Comparison of ENCODE assay signal across 39 cellular contexts in the genomic region with DNA sequence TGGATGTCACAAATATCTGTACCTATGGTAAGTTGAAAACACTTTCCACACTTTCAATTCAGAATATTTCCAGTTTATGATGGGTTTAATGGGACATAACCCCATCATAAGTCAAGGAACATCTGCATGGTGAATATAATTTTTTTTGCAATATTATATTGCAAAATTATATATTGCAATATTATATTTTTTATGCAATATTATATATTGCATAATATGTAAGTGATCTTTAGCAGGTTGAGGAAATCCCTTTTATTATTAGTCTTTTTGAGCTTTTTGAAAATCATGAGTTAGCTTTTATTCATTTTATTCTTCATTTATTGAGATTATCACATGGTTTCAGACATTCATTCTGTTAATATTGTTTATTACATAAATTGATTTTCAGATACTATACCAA.
"Had no signal": no experiment of that assay in that cellular context is flagged by ENCODE, and none has a peak within 500 bp of the region (broad histone marks: within the 10 kb centered on the region; RNA-seq: fewer than 3 reads in every experiment).

No MANE protein-coding gene starts in this region.

- H3K4me3 ChIP-seq: adrenal gland, ascending aorta, body of pancreas, breast epithelium, cardiac muscle cell had no signal

- ATAC-seq: activated naive CD4-positive, alpha-beta T cell treated with anti-CD3 and anti-CD28 coated beads, Interleukin-2, amount 50 U/mL, for 72 hours; activated naive CD8-positive, alpha-beta T cell treated with anti-CD3 and anti-CD28 coated beads, Interleukin-2, amount 50 U/mL, for 24 hours; activated T-cell treated with anti-CD3 and anti-CD28 coated beads, Interleukin-2, amount 50 U/mL, for 4 hours; activated T-helper 17 cell treated with anti-CD3 and anti-CD28 coated beads, Interleukin-2, amount 50 U/mL, for 72 hours; body of pancreas had no signal

- H3K27me3 Mint-ChIP-seq: activated naive CD4-positive, alpha-beta T cell treated with anti-CD3 and anti-CD28 coated beads, Interleukin-2, amount 10 ng/mL, durations not matched to agents 7 days and 5 days; activated naive CD8-positive, alpha-beta T cell treated with anti-CD3 and anti-CD28 coated beads, Interleukin-2, amount 50 U/mL, for 24 hours; activated T-cell treated with anti-CD3 and anti-CD28 coated beads, Interleukin-2, amount 50 U/mL, for 24 hours; central memory CD8-positive, alpha-beta T cell had no signal

- H3K27me3 ChIP-seq: adrenal gland, ascending aorta, body of pancreas, brain microvascular endothelial cell, breast epithelium, cardiac muscle cell had no signal

- DNase-seq: activated effector memory CD4-positive, alpha-beta T cell treated with anti-CD3 and anti-CD28 coated beads, Interleukin-2, amount 50 U/mL, for 16 hours; activated effector memory CD4-positive, alpha-beta T cell treated with Interleukin-2 at 50 U/mL for 16 hours; activated gamma-delta T cell; activated gamma-delta T cell treated with Interleukin-2 at 50 U/mL for 16 hours; activated naive CD4-positive, alpha-beta T cell; activated naive CD4-positive, alpha-beta T cell treated with anti-CD3 and anti-CD28 coated beads for 36 hours; activated naive CD4-positive, alpha-beta T cell treated with anti-CD3 and anti-CD28 coated beads, Interleukin-2, amount 10 ng/mL, durations not matched to agents 7 days and 5 days; activated naive CD4-positive, alpha-beta T cell treated with anti-CD3 and anti-CD28 coated beads, Interleukin-2, amount 50 U/mL, for 16 hours; activated naive CD4-positive, alpha-beta T cell treated with Interleukin-2 at 50 U/mL for 16 hours; activated naive CD8-positive, alpha-beta T cell treated with anti-CD3 and anti-CD28 coated beads for 36 hours; activated naive CD8-positive, alpha-beta T cell treated with anti-CD3 and anti-CD28 coated beads, Interleukin-2, amount 10 ng/mL, durations not matched to agents 7 days and 5 days; activated naive CD8-positive, alpha-beta T cell treated with anti-CD3 and anti-CD28 coated beads, Interleukin-2, amount 50 U/mL, for 24 hours; activated T-cell treated with anti-CD3 and anti-CD28 coated beads, Interleukin-2, amount 50 U/mL, for 1 hour; activated T-cell treated with anti-CD3 and anti-CD28 coated beads, Interleukin-2, amount 50 U/mL, for 24 hours; activated T-cell treated with anti-CD3 and anti-CD28 coated beads, Interleukin-2, amount 50 U/mL, for 4 hours; activated T-cell treated with anti-CD3 and anti-CD28 coated beads, Interleukin-2, amount 50 U/mL, for 48 hours; adrenal gland; amniotic stem cell; amygdala; anterior cingulate cortex; aorta; body of pancreas; brain microvascular endothelial cell; caudate nucleus; central memory CD4-positive, alpha-beta T cell; cerebellar nuclear complex had no signal

- H3K27ac Mint-ChIP-seq: activated naive CD4-positive, alpha-beta T cell treated with anti-CD3 and anti-CD28 coated beads for 36 hours; activated naive CD4-positive, alpha-beta T cell treated with anti-CD3 and anti-CD28 coated beads, Interleukin-2, amount 10 ng/mL, durations not matched to agents 7 days and 5 days; activated naive CD4-positive, alpha-beta T cell treated with anti-CD3 and anti-CD28 coated beads, Interleukin-2, amount 50 U/mL, for 24 hours; activated naive CD4-positive, alpha-beta T cell treated with anti-CD3 and anti-CD28 coated beads, Interleukin-2, amount 50 U/mL, for 72 hours; activated naive CD8-positive, alpha-beta T cell; activated naive CD8-positive, alpha-beta T cell treated with anti-CD3 and anti-CD28 coated beads for 36 hours; activated naive CD8-positive, alpha-beta T cell treated with anti-CD3 and anti-CD28 coated beads, Interleukin-2, amount 10 ng/mL, durations not matched to agents 7 days and 5 days; activated naive CD8-positive, alpha-beta T cell treated with anti-CD3 and anti-CD28 coated beads, Interleukin-2, amount 50 U/mL, for 24 hours; activated T-cell treated with anti-CD3 and anti-CD28 coated beads, Interleukin-2, amount 50 U/mL, for 24 hours; activated T-helper 1 cell treated with anti-CD3 and anti-CD28 coated beads, Interleukin-12 subunit alpha, Interleukin-12 subunit beta, Interleukin-2, Interleukin-4 antibody, amounts not matched to agents 30 ng/mL and 10 ng/mL and 1 ng/mL, durations not matched to agents 14 hours and 24 hours and 36 hours; activated T-helper 17 cell treated with anti-CD3 and anti-CD28 coated beads, Interleukin-2, amount 50 U/mL, for 72 hours; activated T-helper 2 cell treated with anti-CD3 and anti-CD28 coated beads, Interferon-gamma antibody, Interleukin-2, Interleukin-4, amounts not matched to agents 10 μg/mL and 5 μg/mL and 100 μg/mL, durations not matched to agents 14 hours and 24 hours and 36 hours; brain had no signal

- FAIRE-seq: astrocyte, bronchial epithelial cell had no signal

- H3K27ac ChIP-seq: adrenal gland, ascending aorta, body of pancreas, brain microvascular endothelial cell, breast epithelium, cardiac muscle cell had no signal

- H3K9me3 Mint-ChIP-seq: activated naive CD4-positive, alpha-beta T cell treated with anti-CD3 and anti-CD28 coated beads, Interleukin-2, amount 10 ng/mL, durations not matched to agents 7 days and 5 days; activated naive CD4-positive, alpha-beta T cell treated with anti-CD3 and anti-CD28 coated beads, Interleukin-2, amount 50 U/mL, for 24 hours; activated naive CD4-positive, alpha-beta T cell treated with anti-CD3 and anti-CD28 coated beads, Interleukin-2, amount 50 U/mL, for 72 hours; activated naive CD8-positive, alpha-beta T cell treated with anti-CD3 and anti-CD28 coated beads for 36 hours; activated naive CD8-positive, alpha-beta T cell treated with anti-CD3 and anti-CD28 coated beads, Interleukin-2, amount 10 ng/mL, durations not matched to agents 7 days and 5 days; activated T-helper 1 cell treated with anti-CD3 and anti-CD28 coated beads, Interleukin-12 subunit alpha, Interleukin-12 subunit beta, Interleukin-2, Interleukin-4 antibody, amounts not matched to agents 30 ng/mL and 10 ng/mL and 1 ng/mL, durations not matched to agents 14 hours and 24 hours and 36 hours; activated T-helper 2 cell treated with anti-CD3 and anti-CD28 coated beads, Interferon-gamma antibody, Interleukin-2, Interleukin-4, amounts not matched to agents 10 μg/mL and 5 μg/mL and 100 μg/mL, durations not matched to agents 14 hours and 24 hours and 36 hours had no signal

- H3K4me1 ChIP-seq: adrenal gland, ascending aorta, body of pancreas, breast epithelium had no signal

- H3K4me1 Mint-ChIP-seq: activated naive CD4-positive, alpha-beta T cell treated with anti-CD3 and anti-CD28 coated beads, Interleukin-2, amount 10 ng/mL, durations not matched to agents 7 days and 5 days; activated naive CD4-positive, alpha-beta T cell treated with anti-CD3 and anti-CD28 coated beads, Interleukin-2, amount 50 U/mL, for 24 hours; activated naive CD8-positive, alpha-beta T cell treated with anti-CD3 and anti-CD28 coated beads for 36 hours; activated naive CD8-positive, alpha-beta T cell treated with anti-CD3 and anti-CD28 coated beads, Interleukin-2, amount 10 ng/mL, durations not matched to agents 7 days and 5 days; activated naive CD8-positive, alpha-beta T cell treated with anti-CD3 and anti-CD28 coated beads, Interleukin-2, amount 50 U/mL, for 24 hours; activated T-helper 17 cell treated with anti-CD3 and anti-CD28 coated beads, Interleukin-2, amount 50 U/mL, for 72 hours; brain; central memory CD8-positive, alpha-beta T cell had no signal

- H3K4me3 Mint-ChIP-seq: activated naive CD4-positive, alpha-beta T cell treated with anti-CD3 and anti-CD28 coated beads for 36 hours; activated naive CD4-positive, alpha-beta T cell treated with anti-CD3 and anti-CD28 coated beads, Interleukin-2, amount 10 ng/mL, durations not matched to agents 7 days and 5 days; activated naive CD4-positive, alpha-beta T cell treated with anti-CD3 and anti-CD28 coated beads, Interleukin-2, amount 50 U/mL, for 24 hours; activated naive CD8-positive, alpha-beta T cell; activated naive CD8-positive, alpha-beta T cell treated with anti-CD3 and anti-CD28 coated beads for 36 hours; activated naive CD8-positive, alpha-beta T cell treated with anti-CD3 and anti-CD28 coated beads, Interleukin-2, amount 10 ng/mL, durations not matched to agents 7 days and 5 days; activated naive CD8-positive, alpha-beta T cell treated with anti-CD3 and anti-CD28 coated beads, Interleukin-2, amount 50 U/mL, for 24 hours; activated T-cell treated with anti-CD3 and anti-CD28 coated beads, Interleukin-2, amount 50 U/mL, for 24 hours; activated T-cell treated with anti-CD3 and anti-CD28 coated beads, Interleukin-2, amount 50 U/mL, for 4 hours; activated T-helper 1 cell treated with anti-CD3 and anti-CD28 coated beads, Interleukin-12 subunit alpha, Interleukin-12 subunit beta, Interleukin-2, Interleukin-4 antibody, amounts not matched to agents 30 ng/mL and 10 ng/mL and 1 ng/mL, durations not matched to agents 14 hours and 24 hours and 36 hours; activated T-helper 17 cell treated with anti-CD3 and anti-CD28 coated beads, Interleukin-2, amount 50 U/mL, for 72 hours; brain; central memory CD8-positive, alpha-beta T cell had no signal

- H3K9me3 ChIP-seq: adrenal gland, ascending aorta, body of pancreas, breast epithelium had no signal

- H3K36me3 Mint-ChIP-seq: activated naive CD4-positive, alpha-beta T cell treated with anti-CD3 and anti-CD28 coated beads, Interleukin-2, amount 10 ng/mL, durations not matched to agents 7 days and 5 days; activated naive CD4-positive, alpha-beta T cell treated with anti-CD3 and anti-CD28 coated beads, Interleukin-2, amount 50 U/mL, for 24 hours; activated naive CD4-positive, alpha-beta T cell treated with anti-CD3 and anti-CD28 coated beads, Interleukin-2, amount 50 U/mL, for 72 hours; activated naive CD8-positive, alpha-beta T cell; activated naive CD8-positive, alpha-beta T cell treated with anti-CD3 and anti-CD28 coated beads for 36 hours; activated naive CD8-positive, alpha-beta T cell treated with anti-CD3 and anti-CD28 coated beads, Interleukin-2, amount 10 ng/mL, durations not matched to agents 7 days and 5 days; brain had no signal

- H3K36me3 ChIP-seq: adrenal gland, ascending aorta, brain microvascular endothelial cell, breast epithelium, cardiac muscle cell had no signal
